28 cellular contexts compared by ENCODE assay signal in the genomic region with DNA sequence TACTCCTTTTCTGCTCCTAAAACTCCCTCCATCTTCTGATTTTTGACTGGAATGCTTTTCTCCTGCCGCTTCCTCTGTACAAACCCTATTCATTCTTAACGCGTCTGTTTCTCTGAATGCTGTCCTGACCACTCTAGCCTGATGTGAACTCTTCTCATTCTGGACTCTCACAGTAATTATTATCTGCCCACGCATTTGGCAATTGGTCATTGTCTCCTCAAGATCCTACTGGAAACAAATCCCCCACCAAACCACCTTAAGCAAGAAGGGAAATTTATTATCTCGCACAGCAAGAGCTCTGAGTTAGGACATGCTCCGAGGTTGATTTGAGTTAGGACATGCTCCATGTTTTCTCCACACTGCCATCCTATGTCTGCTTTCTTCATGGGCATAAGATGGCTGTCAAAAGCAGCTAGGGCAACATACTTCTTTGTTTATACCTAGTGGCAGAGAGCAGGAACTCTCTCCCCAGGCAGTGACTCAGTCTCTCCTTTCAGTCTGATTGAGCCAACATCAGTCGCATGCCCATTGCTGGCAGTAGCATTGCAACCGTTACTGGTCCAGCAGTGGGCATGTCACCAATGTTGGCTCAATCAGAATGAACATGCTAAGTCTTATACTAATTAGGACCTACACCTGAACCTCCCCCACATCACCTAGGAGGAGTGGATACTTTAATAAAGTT.
A peak's percentile ranks its signal among the peaks of the same experiment; 100 is the strongest.
DNase-seq lines count a peak whose midpoint lies in the region; ATAC-seq and TF ChIP-seq lines count a peak whose summit lies in the region.
"Had no signal": no experiment of that assay in that cellular context is flagged by ENCODE, and none has a peak within 500 bp of the region (broad histone marks: within the 10 kb centered on the region; RNA-seq: fewer than 3 reads in every experiment).

No MANE protein-coding gene starts in this region.

- H4K20me1 ChIP-seq in KMS-11 (ENCODE audit: insufficient read depth): no peaks in the 10 kb centered on the region
- no peaks in the 10 kb centered on the region for H4K20me1 ChIP-seq in mammary epithelial cell (ENCODE audit: insufficient read depth, low read length)

- no peak overlapping the region for H3K4me3 Mint-ChIP-seq in activated CD8-positive, alpha-beta T cell treated with anti-CD3 and anti-CD28 coated beads for 36 hours
- no peak overlapping the region for H3K4me3 Mint-ChIP-seq in activated CD8-positive, alpha-beta T cell treated with anti-CD3 and anti-CD28 coated beads, Interleukin-2, amount 10 ng/mL, durations not matched to agents 7 days and 5 days
- H3K4me3 Mint-ChIP-seq: nephron, WTC11 had no signal

- H3K27ac Mint-ChIP-seq in activated CD8-positive, alpha-beta T cell treated with anti-CD3 and anti-CD28 coated beads for 36 hours: no peak overlapping the region
- no peak overlapping the region for H3K27ac Mint-ChIP-seq in activated CD8-positive, alpha-beta T cell treated with anti-CD3 and anti-CD28 coated beads, Interleukin-2, amount 10 ng/mL, durations not matched to agents 7 days and 5 days
- H3K27ac Mint-ChIP-seq: nephron, WTC11 had no signal

- no peaks in the 10 kb centered on the region for H3K36me3 Mint-ChIP-seq in activated CD8-positive, alpha-beta T cell treated with anti-CD3 and anti-CD28 coated beads for 36 hours (ENCODE audit: low read depth)
- H3K36me3 Mint-ChIP-seq in activated CD8-positive, alpha-beta T cell treated with anti-CD3 and anti-CD28 coated beads, Interleukin-2, amount 10 ng/mL, durations not matched to agents 7 days and 5 days (ENCODE audit: low read depth): no peaks in the 10 kb centered on the region
- H3K36me3 Mint-ChIP-seq: CD4-positive, CD25-positive, alpha-beta regulatory T cell; WTC11 had no signal

- POLR2A ChIA-PET in activated CD8-positive, alpha-beta T cell treated with anti-CD3 and anti-CD28 coated beads for 36 hours (lab: Charles Lee): no interaction called here
- POLR2A ChIA-PET in activated CD8-positive, alpha-beta T cell treated with anti-CD3 and anti-CD28 coated beads, Interleukin-2, amount 10 ng/mL, durations not matched to agents 7 days and 5 days (lab: Charles Lee): interaction anchor here (0.7 kb wide), 1 partner anchor 174 kb away, joined by 3 read pairs; no protein-coding TSS in a partner anchor

- H3K79me2 ChIP-seq in KMS-11 (ENCODE audit: insufficient read depth, low read depth) (no peaks in the 10 kb centered on the region), mammary epithelial cell (ENCODE audit: insufficient read depth, low read length) (no peaks in the 10 kb centered on the region)

- DNase-seq in activated CD8-positive, alpha-beta T cell treated with anti-CD3 and anti-CD28 coated beads for 36 hours: peak; percentile 42
- no peak for DNase-seq in activated CD8-positive, alpha-beta T cell treated with anti-CD3 and anti-CD28 coated beads, Interleukin-2, amount 10 ng/mL, durations not matched to agents 7 days and 5 days
- peak; percentile 87 for DNase-seq in mammary epithelial cell
- peak; percentile 69 for DNase-seq in renal cortical epithelial cell (ENCODE audit: low read depth)
- no peak for DNase-seq in amygdala (lab: John Stamatoyannopoulos, UW)
- no peak for DNase-seq in stimulated activated CD4-positive, alpha-beta T cell treated with anti-CD3 and anti-CD28 coated beads, Interleukin-4, amount 100 ng/mL, for 4 hours
- DNase-seq in superior temporal gyrus (ENCODE audit: extremely low spot score): no peak
- DNase-seq: activated CD4-positive, alpha-beta T cell treated with anti-CD3 and anti-CD28 coated beads, Interleukin-2, amount 50 U/mL, for 1 hour; body of pancreas; CD4-positive, CD25-positive, alpha-beta regulatory T cell; cerebellar nuclear complex; dorsolateral prefrontal cortex; EL; esophagus squamous epithelium; gastrocnemius medialis; GOT3; HFFc6; MG63; NCI-H2029; NCI-H524 treated with DMSO at 0.1 percent for 48 hours; PC-9; stimulated activated naive CD4-positive, alpha-beta T cell; testis had no signal

- H3K4me1 Mint-ChIP-seq in activated CD8-positive, alpha-beta T cell treated with anti-CD3 and anti-CD28 coated beads for 36 hours (ENCODE audit: low read depth): peaks cover 28% of the 10 kb centered on the region
- peaks cover 28% of the 10 kb centered on the region for H3K4me1 Mint-ChIP-seq in activated CD8-positive, alpha-beta T cell treated with anti-CD3 and anti-CD28 coated beads, Interleukin-2, amount 10 ng/mL, durations not matched to agents 7 days and 5 days (ENCODE audit: low read depth)
- H3K4me1 Mint-ChIP-seq: WTC11 had no signal

- TF ChIP-seq CTCF in activated CD8-positive, alpha-beta T cell treated with anti-CD3 and anti-CD28 coated beads for 36 hours (IDR thresholded peaks at IDR 0.05): no peak
- TF ChIP-seq CTCF in KMS-11 (conservative IDR thresholded peaks at IDR 0.05; ENCODE audit: low read depth, low read length): no peak
- TF ChIP-seq CTCF in mammary epithelial cell (conservative IDR thresholded peaks at IDR 0.05 in 1 of 2, IDR thresholded peaks at IDR 0.05 in 1 of 2; ENCODE audit: extremely low read depth in 1 of 2, insufficient read depth in 1 of 2, low read depth in 1 of 2, low read length in 2 of 2): no peak

- CTCF ChIA-PET in activated CD8-positive, alpha-beta T cell treated with anti-CD3 and anti-CD28 coated beads for 36 hours (lab: Charles Lee): interaction anchor here (0.8 kb wide), 1 partner anchor 200 kb away, joined by 3 read pairs; no protein-coding TSS in a partner anchor
- CTCF ChIA-PET in activated CD8-positive, alpha-beta T cell treated with anti-CD3 and anti-CD28 coated beads, Interleukin-2, amount 10 ng/mL, durations not matched to agents 7 days and 5 days (lab: Charles Lee): no interaction called here
- CTCF ChIA-PET in mammary epithelial cell (lab: Charles Lee; ENCODE audit: low non-redundant PET): no interaction called here

- H3K36me3 ChIP-seq in KMS-11 (ENCODE audit: insufficient read depth) (no peaks in the 10 kb centered on the region), mammary epithelial cell (ENCODE audit: insufficient read depth, low read length) (no peaks in the 10 kb centered on the region)
- H3K36me3 ChIP-seq: esophagus squamous epithelium, gastrocnemius medialis, MG63 had no signal

- H3K9ac ChIP-seq in KMS-11 (peak overlapping the region; percentile 50; the same call in 1 of the 2 replicates), mammary epithelial cell (ENCODE audit: insufficient read depth, low read length) (no peak overlapping the region)

- H3K27ac ChIP-seq in KMS-11 (peak overlapping the region; percentile 92), mammary epithelial cell (ENCODE audit: insufficient read depth, low read depth, low read length) (peak overlapping the region; percentile 92)
- H3K27ac ChIP-seq: SK-N-MC, testis had no signal

- intact Hi-C loops in activated CD8-positive, alpha-beta T cell treated with anti-CD3 and anti-CD28 coated beads for 36 hours (cut with micrococcal nuclease): no loop called here
- intact Hi-C loops in mammary epithelial cell (cut with micrococcal nuclease): loop anchor here (2.0 kb wide), 1 partner anchor 175 kb away; no protein-coding TSS in a partner anchor

- H3K9me3 ChIP-seq in mammary epithelial cell (replicated peaks; ENCODE audit: insufficient read depth, low read length): no peaks in the 10 kb centered on the region
- H3K9me3 ChIP-seq: body of pancreas, esophagus squamous epithelium, gastrocnemius medialis, MG63, testis had no signal

- dilution Hi-C loops in mammary epithelial cell (cut with HindIII; ENCODE audit: low sequenced_read_pairs): no loop called here

- in situ Hi-C loops in mammary epithelial cell (cut with MboI; ENCODE audit: low sequenced_read_pairs in 2 of 2): loop anchor here in 1 of 2 donors (10.0 kb wide), 1 partner anchor 173 kb away; a partner anchor contains a TSS

- H3K27me3 ChIP-seq in KMS-11 (ENCODE audit: insufficient read depth, low read depth) (no peaks in the 10 kb centered on the region), mammary epithelial cell (ENCODE audit: insufficient read depth, low read length) (no peaks in the 10 kb centered on the region)
- H3K27me3 ChIP-seq: body of pancreas, dorsolateral prefrontal cortex, esophagus squamous epithelium, gastrocnemius medialis, MG63, testis had no signal

- H3K4me3 ChIP-seq in KMS-11 (IDR thresholded peaks at IDR 0.05; ENCODE audit: insufficient read depth, low read depth, low read length) (no peak overlapping the region), mammary epithelial cell (replicated peaks in 1 of 3; ENCODE audit: insufficient read depth in 1 of 3, low read depth in 2 of 3, low read length in 3 of 3) (no peak overlapping the region)
- H3K4me3 ChIP-seq: body of pancreas, dorsolateral prefrontal cortex, esophagus squamous epithelium, gastrocnemius medialis, lung, MG63, SK-N-MC, testis had no signal

- BruUV-seq in mammary epithelial cell (replicated peaks; lab: Mats Ljungman, UMichigan): no TSS peak

- H3K4me1 ChIP-seq in KMS-11 (ENCODE audit: low read depth, poor library complexity, severe bottlenecking) (peaks cover 80% of the 10 kb centered on the region), mammary epithelial cell (ENCODE audit: insufficient read depth, low read length) (peaks cover 44% of the 10 kb centered on the region)
- H3K4me1 ChIP-seq: body of pancreas, testis had no signal

- H2AFZ ChIP-seq in KMS-11 (ENCODE audit: low read depth): peak overlapping the region; percentile 17; the same call in 1 of the 2 replicates
- peak overlapping the region; percentile 62 for H2AFZ ChIP-seq in mammary epithelial cell (ENCODE audit: low read depth, low read length)
- H2AFZ ChIP-seq: PC-9 had no signal

- no peaks in the 10 kb centered on the region for H3K9me3 Mint-ChIP-seq in activated CD8-positive, alpha-beta T cell treated with anti-CD3 and anti-CD28 coated beads for 36 hours
- no peaks in the 10 kb centered on the region for H3K9me3 Mint-ChIP-seq in activated CD8-positive, alpha-beta T cell treated with anti-CD3 and anti-CD28 coated beads, Interleukin-2, amount 10 ng/mL, durations not matched to agents 7 days and 5 days (ENCODE audit: insufficient read depth)
- H3K9me3 Mint-ChIP-seq: HFFc6, nephron, WTC11 had no signal

- peaks cover 10% of the 10 kb centered on the region for H3K27me3 Mint-ChIP-seq in activated CD8-positive, alpha-beta T cell treated with anti-CD3 and anti-CD28 coated beads for 36 hours
- H3K27me3 Mint-ChIP-seq in activated CD8-positive, alpha-beta T cell treated with anti-CD3 and anti-CD28 coated beads, Interleukin-2, amount 10 ng/mL, durations not matched to agents 7 days and 5 days (ENCODE audit: low read depth): peaks cover 2% of the 10 kb centered on the region
- H3K27me3 Mint-ChIP-seq: CD4-positive, CD25-positive, alpha-beta regulatory T cell had no signal

- WGBS in mammary epithelial cell (ENCODE audit: low coverage, missing lambda C conversion rate): 23% methylated on average over 8 of the region's 8 CpGs

- H3K4me2 ChIP-seq in KMS-11 (peak overlapping the region; percentile 67), mammary epithelial cell (ENCODE audit: insufficient read depth, low read depth, low read length) (no peak overlapping the region)

- peak; percentile 18 for ATAC-seq in activated CD8-positive, alpha-beta T cell treated with anti-CD3 and anti-CD28 coated beads for 36 hours
- no peak for ATAC-seq in activated CD8-positive, alpha-beta T cell treated with anti-CD3 and anti-CD28 coated beads, Interleukin-2, amount 10 ng/mL, durations not matched to agents 7 days and 5 days
- ATAC-seq: body of pancreas, gastrocnemius medialis, WTC11 had no signal

Comparison
In these comparisons a context has a peak if more than half of its experiments do, and no peak if none do; other contexts are left out.
1. DNase-seq: peak in activated CD8-positive, alpha-beta T cell treated with anti-CD3 and anti-CD28 coated beads for 36 hours (single experiment), mammary epithelial cell (single experiment) and renal cortical epithelial cell (single experiment); none in activated CD8-positive, alpha-beta T cell treated with anti-CD3 and anti-CD28 coated beads, Interleukin-2, amount 10 ng/mL, durations not matched to agents 7 days and 5 days (single experiment), amygdala (0 of 56), stimulated activated CD4-positive, alpha-beta T cell treated with anti-CD3 and anti-CD28 coated beads, Interleukin-4, amount 100 ng/mL, for 4 hours (0 of 2) and superior temporal gyrus (single experiment).